21 cellular contexts compared by ENCODE assay signal in the genomic region with DNA sequence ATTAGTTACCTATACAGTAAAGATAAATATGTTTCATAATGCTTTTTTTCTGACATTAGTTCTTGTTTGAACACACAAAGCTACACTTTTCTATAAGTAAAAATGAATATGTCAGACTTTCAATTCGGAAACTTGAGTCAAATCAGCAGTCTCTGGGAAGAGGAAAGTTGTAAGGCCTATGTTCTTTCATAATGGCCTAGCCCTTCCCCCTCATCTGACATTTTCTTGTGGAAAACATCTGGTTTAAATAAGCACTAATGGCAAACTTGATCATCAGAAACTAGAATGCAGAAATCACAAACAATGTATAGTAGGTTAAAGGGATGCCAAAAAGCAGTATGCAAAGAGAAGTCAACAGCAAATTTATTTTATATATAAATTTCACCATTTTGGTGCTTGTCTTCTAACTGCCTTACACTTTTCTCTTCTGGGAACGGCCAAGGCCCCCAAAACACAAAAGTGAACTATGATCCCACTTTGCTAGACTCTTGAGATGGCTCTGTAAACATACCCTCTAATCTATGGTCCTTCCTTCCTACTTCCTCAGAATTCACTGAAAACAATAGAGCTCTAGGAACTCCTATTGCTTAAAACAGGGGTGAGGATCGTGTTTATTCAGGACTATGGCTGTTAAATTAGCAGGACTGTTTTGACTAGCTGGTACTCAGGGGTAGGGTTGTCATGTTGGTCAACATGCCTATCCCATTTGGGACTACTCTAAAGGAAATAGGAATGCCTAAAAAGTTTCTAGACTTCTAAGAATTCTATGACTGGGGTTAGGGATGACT.
DNase-seq lines count a peak whose midpoint lies in the region; ATAC-seq and TF ChIP-seq lines count a peak whose summit lies in the region.
"Had no signal": no experiment of that assay in that cellular context is flagged by ENCODE, and none has a peak within 500 bp of the region (broad histone marks: within the 10 kb centered on the region; RNA-seq: fewer than 3 reads in every experiment).

No MANE protein-coding gene starts in this region.

- no peak for ATAC-seq in stimulated activated naive CD8-positive, alpha-beta T cell treated with anti-CD3 and anti-CD28 coated beads, Interleukin-15, Interleukin-2, amounts not matched to agents 100 U/mL and 50 U/mL, for 24 hours
- ATAC-seq in HG03439 (IDR thresholded peaks at IDR 0.05; ENCODE audit: unreplicated experiment) (no peak), GM21737 (IDR thresholded peaks at IDR 0.05; ENCODE audit: unreplicated experiment) (no peak)
- ATAC-seq: heart left ventricle, T-cell had no signal

- intact Hi-C loops in vagina (cut with DNase I): no loop called here

- no peak overlapping the region for H2BK5ac ChIP-seq in mesendoderm (ENCODE audit: low read length)

- no peak overlapping the region for H2AK5ac ChIP-seq in mesendoderm (ENCODE audit: low read length)

- no peak overlapping the region for H3K56ac ChIP-seq in mesendoderm (ENCODE audit: low read length)

- H2BK15ac ChIP-seq in mesendoderm (replicated peaks; ENCODE audit: low read depth): peak overlapping the region; percentile 76

- H3K27me3 ChIP-seq in mesendoderm (ENCODE audit: insufficient read depth, low read length, poor library complexity) (no peaks in the 10 kb centered on the region), vagina (no peaks in the 10 kb centered on the region)
- H3K27me3 ChIP-seq: heart left ventricle, ovary had no signal

- no peaks in the 10 kb centered on the region for H3K9me3 Mint-ChIP-seq in stimulated activated naive CD8-positive, alpha-beta T cell treated with anti-CD3 and anti-CD28 coated beads, Interleukin-15, Interleukin-2, amounts not matched to agents 100 ng/mL and 50 ng/mL, for 24 hours
- H3K9me3 Mint-ChIP-seq: activated T-helper 2 cell treated with anti-CD3 and anti-CD28 coated beads, Interferon-gamma antibody, Interleukin-2, Interleukin-4, amounts not matched to agents 10 μg/mL and 5 μg/mL and 100 μg/mL, durations not matched to agents 14 hours and 24 hours and 36 hours; T-cell had no signal

- no peak overlapping the region for H3K23ac ChIP-seq in mesendoderm (ENCODE audit: low read length)

- H3K4me2 ChIP-seq in mesendoderm (ENCODE audit: low read length): no peak overlapping the region

- H3K36me3 Mint-ChIP-seq in stimulated activated naive CD8-positive, alpha-beta T cell treated with anti-CD3 and anti-CD28 coated beads, Interleukin-15, Interleukin-2, amounts not matched to agents 100 ng/mL and 50 ng/mL, for 24 hours (ENCODE audit: low read depth): no peaks in the 10 kb centered on the region
- H3K36me3 Mint-ChIP-seq: T-cell had no signal

- H3K18ac ChIP-seq in mesendoderm (ENCODE audit: low read length): peak overlapping the region; percentile 23

- no peak for TF ChIP-seq CTCF in vagina (IDR thresholded peaks at IDR 0.05)

- H3K36me3 ChIP-seq in mesendoderm (ENCODE audit: control insufficient read depth, insufficient read depth, low read length) (no peaks in the 10 kb centered on the region), vagina (no peaks in the 10 kb centered on the region)
- H3K36me3 ChIP-seq: heart left ventricle, ovary had no signal

- no peak overlapping the region for H3K4ac ChIP-seq in mesendoderm (ENCODE audit: low read depth, low read length)

- H3K79me2 ChIP-seq in mesendoderm (ENCODE audit: control insufficient read depth, insufficient read depth, low read length): no peaks in the 10 kb centered on the region

- H3K27ac Mint-ChIP-seq in stimulated activated naive CD8-positive, alpha-beta T cell treated with anti-CD3 and anti-CD28 coated beads, Interleukin-15, Interleukin-2, amounts not matched to agents 100 ng/mL and 50 ng/mL, for 24 hours: peak overlapping the region; percentile 4
- H3K27ac Mint-ChIP-seq: activated T-helper 2 cell treated with anti-CD3 and anti-CD28 coated beads, Interferon-gamma antibody, Interleukin-2, Interleukin-4, amounts not matched to agents 10 μg/mL and 5 μg/mL and 100 μg/mL, durations not matched to agents 14 hours and 24 hours and 36 hours had no signal

- H3K9me3 ChIP-seq in vagina: no peaks in the 10 kb centered on the region
- H3K9me3 ChIP-seq: heart left ventricle, ovary had no signal

- no peak overlapping the region for H3K4me3 Mint-ChIP-seq in stimulated activated naive CD8-positive, alpha-beta T cell treated with anti-CD3 and anti-CD28 coated beads, Interleukin-15, Interleukin-2, amounts not matched to agents 100 ng/mL and 50 ng/mL, for 24 hours
- H3K4me3 Mint-ChIP-seq: T-cell had no signal

- H3K79me1 ChIP-seq in mesendoderm (ENCODE audit: low read length): no peaks in the 10 kb centered on the region

- H3K27me3 Mint-ChIP-seq in stimulated activated naive CD8-positive, alpha-beta T cell treated with anti-CD3 and anti-CD28 coated beads, Interleukin-15, Interleukin-2, amounts not matched to agents 100 ng/mL and 50 ng/mL, for 24 hours: no peaks in the 10 kb centered on the region
- H3K27me3 Mint-ChIP-seq: T-cell had no signal

- no peak for TF ChIP-seq POLR2A in vagina (IDR thresholded peaks at IDR 0.05)

- H3K4me3 ChIP-seq in mesendoderm (ENCODE audit: low read length) (no peak overlapping the region), vagina (no peak overlapping the region)
- H3K4me3 ChIP-seq: heart left ventricle, ovary had no signal

- no peak overlapping the region for H2BK120ac ChIP-seq in mesendoderm (ENCODE audit: low read depth, low read length)

- H4K5ac ChIP-seq in mesendoderm (ENCODE audit: low read length): no peak overlapping the region

- WGBS in mesendoderm (ENCODE audit: extremely low coverage, insufficient coverage, low lambda C conversion rate): no CpG with 5 or more reads among the region's 3 CpGs

- DNase-seq in stimulated activated naive CD8-positive, alpha-beta T cell treated with anti-CD3 and anti-CD28 coated beads, Interleukin-15, Interleukin-2, amounts not matched to agents 100 U/mL and 50 U/mL, for 24 hours: no peak
- DNase-seq in dermis blood vessel endothelial cell (peak; percentile 60), mesendoderm (no peak), vagina (ENCODE audit: extremely low spot score in 2 of 2) (no peak)
- DNase-seq in stimulated activated CD8-positive, alpha-beta memory T cell treated with anti-CD3 and anti-CD28 coated beads, Interleukin-4, amount 100 ng/mL, for 48 hours: no peak
- DNase-seq: 8988T, amniotic stem cell, heart left ventricle, NCI-H1417, NCI-H2171, NCI-H774, ovary, T-cell, trophoblast cell had no signal

- no peak overlapping the region for H3K27ac ChIP-seq in mesendoderm (ENCODE audit: low read depth, low read length)
- H3K27ac ChIP-seq in vagina: peak overlapping the region; percentile 36
- H3K27ac ChIP-seq: C4-2B, ovary, RWPE1, VCaP had no signal

- no peak overlapping the region for H4K8ac ChIP-seq in mesendoderm (ENCODE audit: low read depth, low read length)

- H3K4me1 ChIP-seq in mesendoderm (ENCODE audit: control insufficient read depth, low read depth, low read length): peaks cover 23% of the 10 kb centered on the region
- peaks cover 41% of the 10 kb centered on the region for H3K4me1 ChIP-seq in vagina

- H3K4me1 Mint-ChIP-seq in stimulated activated naive CD8-positive, alpha-beta T cell treated with anti-CD3 and anti-CD28 coated beads, Interleukin-15, Interleukin-2, amounts not matched to agents 100 ng/mL and 50 ng/mL, for 24 hours (ENCODE audit: low read depth): peaks cover 75% of the 10 kb centered on the region

- no peak overlapping the region for H3K9ac ChIP-seq in mesendoderm (ENCODE audit: low read length)
